In the genomic region with DNA sequence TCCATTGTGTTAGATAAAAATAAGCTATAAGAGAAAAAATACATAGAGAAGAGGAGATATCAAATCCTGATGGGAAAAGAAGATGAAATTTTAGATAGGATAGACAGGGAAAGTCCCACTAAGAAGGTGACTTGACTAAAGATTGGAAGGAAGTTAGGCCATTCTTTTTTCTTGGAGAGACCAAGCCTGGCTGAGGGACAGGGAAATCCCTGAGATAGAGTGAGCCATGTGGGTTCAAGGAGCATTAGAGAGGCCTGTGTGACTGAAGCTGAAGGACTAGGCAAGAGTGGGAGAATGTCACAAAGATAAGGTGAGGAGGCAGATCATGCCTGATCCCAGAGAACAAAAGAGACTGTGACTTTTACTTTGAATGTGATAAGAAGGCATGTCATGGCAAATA, we compare ENCODE assay signal across 1 cellular context.
TF ChIP-seq lines count a peak whose summit lies in the region.

No MANE protein-coding gene starts in this region.

TF ChIP-seq in endothelial cell of umbilical vein, 7 proteins besides CTCF, POLR2A, EP300 and RAD21:
- TF ChIP-seq MYC (IDR thresholded peaks at IDR 0.05; ENCODE audit: low read depth, low read length) (no peak), MAX (IDR thresholded peaks at IDR 0.05; ENCODE audit: insufficient read depth, insufficient read length) (no peak), GATA2 (IDR thresholded peaks at IDR 0.05; ENCODE audit: insufficient read depth, insufficient read length, low read depth, low read length) (no peak), EZH2 (IDR thresholded peaks at IDR 0.05; ENCODE audit: borderline replicate concordance, low read depth, low read length, severe bottlenecking) (no peak), POLR2AphosphoS5 (IDR thresholded peaks at IDR 0.05; ENCODE audit: insufficient read depth, low read depth, low read length) (no peak), FOS (IDR thresholded peaks at IDR 0.05; ENCODE audit: borderline replicate concordance, insufficient read depth, low read length) (no peak)
